1 cellular context compared by ENCODE assay signal in the genomic region with DNA sequence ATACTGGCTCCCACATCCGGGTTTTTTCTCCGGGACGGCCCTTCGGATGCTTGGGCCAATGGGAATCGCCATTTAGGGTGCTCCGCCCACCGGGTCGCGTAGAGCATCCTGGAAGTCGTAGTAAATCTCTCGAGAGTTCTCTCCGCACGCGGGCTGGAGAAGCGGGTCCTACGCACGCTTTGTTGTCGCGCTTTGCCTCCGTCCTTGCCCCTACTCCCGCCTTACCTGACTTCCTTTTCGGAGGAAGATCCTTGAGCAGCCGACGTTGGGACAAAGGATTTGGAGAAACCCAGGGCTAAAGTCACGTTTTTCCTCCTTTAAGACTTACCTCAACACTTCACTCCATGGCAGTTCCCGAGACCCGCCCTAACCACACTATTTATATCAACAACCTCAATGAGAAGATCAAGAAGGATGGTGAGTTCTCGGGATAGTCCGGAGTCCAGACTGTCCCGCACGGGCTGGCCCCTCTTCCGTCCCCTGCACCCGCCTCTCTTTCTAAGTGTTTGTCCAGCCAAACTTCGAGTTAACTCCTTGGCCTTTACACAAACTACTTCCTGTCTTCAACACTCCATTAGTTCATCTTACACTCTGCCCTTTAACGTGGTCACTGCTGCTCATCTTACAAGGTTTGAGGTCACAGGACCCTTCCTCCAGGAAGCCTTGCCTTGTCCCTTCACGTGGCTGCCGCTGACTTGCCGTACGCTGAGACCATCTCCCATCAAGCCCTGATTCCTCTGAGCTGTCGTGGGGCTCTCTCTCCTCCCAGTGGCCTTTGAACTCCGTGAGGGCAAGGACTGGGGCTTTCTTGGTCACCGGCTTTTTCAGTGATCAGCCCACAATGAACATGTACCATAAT.
TF ChIP-seq lines count a peak whose summit lies in the region.

A gene (plus strand): TSS at position 139 of the 859 bp plus-strand sequence. CDS start 206 bp downstream, at position 345.

TF ChIP-seq in WTC11, 78 proteins besides CTCF, POLR2A, EP300 and RAD21 (continued from another document and continues in another):
- TF ChIP-seq, protein P1, sequence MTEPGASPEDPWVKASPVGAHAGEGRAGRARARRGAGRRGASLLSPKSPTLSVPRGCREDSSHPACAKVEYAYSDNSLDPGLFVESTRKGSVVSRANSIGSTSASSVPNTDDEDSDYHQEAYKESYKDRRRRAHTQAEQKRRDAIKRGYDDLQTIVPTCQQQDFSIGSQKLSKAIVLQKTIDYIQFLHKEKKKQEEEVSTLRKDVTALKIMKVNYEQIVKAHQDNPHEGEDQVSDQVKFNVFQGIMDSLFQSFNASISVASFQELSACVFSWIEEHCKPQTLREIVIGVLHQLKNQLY (CRISPR knock-in tag; IDR thresholded peaks at IDR 0.05): no peak
- TF ChIP-seq, protein P2, sequence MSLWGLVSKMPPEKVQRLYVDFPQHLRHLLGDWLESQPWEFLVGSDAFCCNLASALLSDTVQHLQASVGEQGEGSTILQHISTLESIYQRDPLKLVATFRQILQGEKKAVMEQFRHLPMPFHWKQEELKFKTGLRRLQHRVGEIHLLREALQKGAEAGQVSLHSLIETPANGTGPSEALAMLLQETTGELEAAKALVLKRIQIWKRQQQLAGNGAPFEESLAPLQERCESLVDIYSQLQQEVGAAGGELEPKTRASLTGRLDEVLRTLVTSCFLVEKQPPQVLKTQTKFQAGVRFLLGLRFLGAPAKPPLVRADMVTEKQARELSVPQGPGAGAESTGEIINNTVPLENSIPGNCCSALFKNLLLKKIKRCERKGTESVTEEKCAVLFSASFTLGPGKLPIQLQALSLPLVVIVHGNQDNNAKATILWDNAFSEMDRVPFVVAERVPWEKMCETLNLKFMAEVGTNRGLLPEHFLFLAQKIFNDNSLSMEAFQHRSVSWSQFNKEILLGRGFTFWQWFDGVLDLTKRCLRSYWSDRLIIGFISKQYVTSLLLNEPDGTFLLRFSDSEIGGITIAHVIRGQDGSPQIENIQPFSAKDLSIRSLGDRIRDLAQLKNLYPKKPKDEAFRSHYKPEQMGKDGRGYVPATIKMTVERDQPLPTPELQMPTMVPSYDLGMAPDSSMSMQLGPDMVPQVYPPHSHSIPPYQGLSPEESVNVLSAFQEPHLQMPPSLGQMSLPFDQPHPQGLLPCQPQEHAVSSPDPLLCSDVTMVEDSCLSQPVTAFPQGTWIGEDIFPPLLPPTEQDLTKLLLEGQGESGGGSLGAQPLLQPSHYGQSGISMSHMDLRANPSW (CRISPR knock-in tag; conservative IDR thresholded peaks at IDR 0.05; ENCODE audit: low read depth): no peak
- TF ChIP-seq, protein P3, sequence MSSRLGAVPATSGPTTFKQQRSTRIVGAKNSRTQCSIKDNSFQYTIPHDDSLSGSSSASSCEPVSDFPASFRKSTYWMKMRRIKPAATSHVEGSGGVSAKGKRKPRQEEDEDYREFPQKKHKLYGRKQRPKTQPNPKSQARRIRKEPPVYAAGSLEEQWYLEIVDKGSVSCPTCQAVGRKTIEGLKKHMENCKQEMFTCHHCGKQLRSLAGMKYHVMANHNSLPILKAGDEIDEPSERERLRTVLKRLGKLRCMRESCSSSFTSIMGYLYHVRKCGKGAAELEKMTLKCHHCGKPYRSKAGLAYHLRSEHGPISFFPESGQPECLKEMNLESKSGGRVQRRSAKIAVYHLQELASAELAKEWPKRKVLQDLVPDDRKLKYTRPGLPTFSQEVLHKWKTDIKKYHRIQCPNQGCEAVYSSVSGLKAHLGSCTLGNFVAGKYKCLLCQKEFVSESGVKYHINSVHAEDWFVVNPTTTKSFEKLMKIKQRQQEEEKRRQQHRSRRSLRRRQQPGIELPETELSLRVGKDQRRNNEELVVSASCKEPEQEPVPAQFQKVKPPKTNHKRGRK (CRISPR knock-in tag; IDR thresholded peaks at IDR 0.05; ENCODE audit: borderline replicate concordance): no peak
- TF ChIP-seq SOX15 (CRISPR knock-in tag; IDR thresholded peaks at IDR 0.05): no peak
- TF ChIP-seq CBFB (CRISPR knock-in tag; IDR thresholded peaks at IDR 0.05; ENCODE audit: low read depth): no peak
- TF ChIP-seq, protein P4, sequence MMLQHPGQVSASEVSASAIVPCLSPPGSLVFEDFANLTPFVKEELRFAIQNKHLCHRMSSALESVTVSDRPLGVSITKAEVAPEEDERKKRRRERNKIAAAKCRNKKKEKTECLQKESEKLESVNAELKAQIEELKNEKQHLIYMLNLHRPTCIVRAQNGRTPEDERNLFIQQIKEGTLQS (CRISPR knock-in tag; conservative IDR thresholded peaks at IDR 0.05): no peak
- TF ChIP-seq, protein P5, sequence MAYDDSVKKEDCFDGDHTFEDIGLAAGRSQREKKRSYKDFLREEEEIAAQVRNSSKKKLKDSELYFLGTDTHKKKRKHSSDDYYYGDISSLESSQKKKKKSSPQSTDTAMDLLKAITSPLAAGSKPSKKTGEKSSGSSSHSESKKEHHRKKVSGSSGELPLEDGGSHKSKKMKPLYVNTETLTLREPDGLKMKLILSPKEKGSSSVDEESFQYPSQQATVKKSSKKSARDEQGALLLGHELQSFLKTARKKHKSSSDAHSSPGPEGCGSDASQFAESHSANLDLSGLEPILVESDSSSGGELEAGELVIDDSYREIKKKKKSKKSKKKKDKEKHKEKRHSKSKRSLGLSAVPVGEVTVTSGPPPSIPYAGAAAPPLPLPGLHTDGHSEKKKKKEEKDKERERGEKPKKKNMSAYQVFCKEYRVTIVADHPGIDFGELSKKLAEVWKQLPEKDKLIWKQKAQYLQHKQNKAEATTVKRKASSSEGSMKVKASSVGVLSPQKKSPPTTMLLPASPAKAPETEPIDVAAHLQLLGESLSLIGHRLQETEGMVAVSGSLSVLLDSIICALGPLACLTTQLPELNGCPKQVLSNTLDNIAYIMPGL (CRISPR knock-in tag; IDR thresholded peaks at IDR 0.05): no peak
- no peak; the same call in 1 of the 2 replicates for TF ChIP-seq ZNF232 (CRISPR knock-in tag; IDR thresholded peaks at IDR 0.05)
- no peak for TF ChIP-seq ZNF671 (CRISPR knock-in tag; IDR thresholded peaks at IDR 0.05)
- TF ChIP-seq TEAD4 (CRISPR knock-in tag; IDR thresholded peaks at IDR 0.05): no peak; the same call in 1 of the 2 replicates
- TF ChIP-seq, protein P6, sequence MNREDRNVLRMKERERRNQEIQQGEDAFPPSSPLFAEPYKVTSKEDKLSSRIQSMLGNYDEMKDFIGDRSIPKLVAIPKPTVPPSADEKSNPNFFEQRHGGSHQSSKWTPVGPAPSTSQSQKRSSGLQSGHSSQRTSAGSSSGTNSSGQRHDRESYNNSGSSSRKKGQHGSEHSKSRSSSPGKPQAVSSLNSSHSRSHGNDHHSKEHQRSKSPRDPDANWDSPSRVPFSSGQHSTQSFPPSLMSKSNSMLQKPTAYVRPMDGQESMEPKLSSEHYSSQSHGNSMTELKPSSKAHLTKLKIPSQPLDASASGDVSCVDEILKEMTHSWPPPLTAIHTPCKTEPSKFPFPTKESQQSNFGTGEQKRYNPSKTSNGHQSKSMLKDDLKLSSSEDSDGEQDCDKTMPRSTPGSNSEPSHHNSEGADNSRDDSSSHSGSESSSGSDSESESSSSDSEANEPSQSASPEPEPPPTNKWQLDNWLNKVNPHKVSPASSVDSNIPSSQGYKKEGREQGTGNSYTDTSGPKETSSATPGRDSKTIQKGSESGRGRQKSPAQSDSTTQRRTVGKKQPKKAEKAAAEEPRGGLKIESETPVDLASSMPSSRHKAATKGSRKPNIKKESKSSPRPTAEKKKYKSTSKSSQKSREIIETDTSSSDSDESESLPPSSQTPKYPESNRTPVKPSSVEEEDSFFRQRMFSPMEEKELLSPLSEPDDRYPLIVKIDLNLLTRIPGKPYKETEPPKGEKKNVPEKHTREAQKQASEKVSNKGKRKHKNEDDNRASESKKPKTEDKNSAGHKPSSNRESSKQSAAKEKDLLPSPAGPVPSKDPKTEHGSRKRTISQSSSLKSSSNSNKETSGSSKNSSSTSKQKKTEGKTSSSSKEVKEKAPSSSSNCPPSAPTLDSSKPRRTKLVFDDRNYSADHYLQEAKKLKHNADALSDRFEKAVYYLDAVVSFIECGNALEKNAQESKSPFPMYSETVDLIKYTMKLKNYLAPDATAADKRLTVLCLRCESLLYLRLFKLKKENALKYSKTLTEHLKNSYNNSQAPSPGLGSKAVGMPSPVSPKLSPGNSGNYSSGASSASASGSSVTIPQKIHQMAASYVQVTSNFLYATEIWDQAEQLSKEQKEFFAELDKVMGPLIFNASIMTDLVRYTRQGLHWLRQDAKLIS (CRISPR knock-in tag; IDR thresholded peaks at IDR 0.05; ENCODE audit: borderline replicate concordance): no peak
- TF ChIP-seq, protein P7, sequence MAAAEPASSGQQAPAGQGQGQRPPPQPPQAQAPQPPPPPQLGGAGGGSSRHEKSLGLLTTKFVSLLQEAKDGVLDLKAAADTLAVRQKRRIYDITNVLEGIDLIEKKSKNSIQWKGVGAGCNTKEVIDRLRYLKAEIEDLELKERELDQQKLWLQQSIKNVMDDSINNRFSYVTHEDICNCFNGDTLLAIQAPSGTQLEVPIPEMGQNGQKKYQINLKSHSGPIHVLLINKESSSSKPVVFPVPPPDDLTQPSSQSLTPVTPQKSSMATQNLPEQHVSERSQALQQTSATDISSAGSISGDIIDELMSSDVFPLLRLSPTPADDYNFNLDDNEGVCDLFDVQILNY (CRISPR knock-in tag; IDR thresholded peaks at IDR 0.05): no peak; the same call in 1 of the 2 replicates
- TF ChIP-seq, protein P8, sequence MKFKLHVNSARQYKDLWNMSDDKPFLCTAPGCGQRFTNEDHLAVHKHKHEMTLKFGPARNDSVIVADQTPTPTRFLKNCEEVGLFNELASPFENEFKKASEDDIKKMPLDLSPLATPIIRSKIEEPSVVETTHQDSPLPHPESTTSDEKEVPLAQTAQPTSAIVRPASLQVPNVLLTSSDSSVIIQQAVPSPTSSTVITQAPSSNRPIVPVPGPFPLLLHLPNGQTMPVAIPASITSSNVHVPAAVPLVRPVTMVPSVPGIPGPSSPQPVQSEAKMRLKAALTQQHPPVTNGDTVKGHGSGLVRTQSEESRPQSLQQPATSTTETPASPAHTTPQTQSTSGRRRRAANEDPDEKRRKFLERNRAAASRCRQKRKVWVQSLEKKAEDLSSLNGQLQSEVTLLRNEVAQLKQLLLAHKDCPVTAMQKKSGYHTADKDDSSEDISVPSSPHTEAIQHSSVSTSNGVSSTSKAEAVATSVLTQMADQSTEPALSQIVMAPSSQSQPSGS (CRISPR knock-in tag; IDR thresholded peaks at IDR 0.05; ENCODE audit: borderline replicate concordance, low read depth): no peak
- TF ChIP-seq, protein P9, sequence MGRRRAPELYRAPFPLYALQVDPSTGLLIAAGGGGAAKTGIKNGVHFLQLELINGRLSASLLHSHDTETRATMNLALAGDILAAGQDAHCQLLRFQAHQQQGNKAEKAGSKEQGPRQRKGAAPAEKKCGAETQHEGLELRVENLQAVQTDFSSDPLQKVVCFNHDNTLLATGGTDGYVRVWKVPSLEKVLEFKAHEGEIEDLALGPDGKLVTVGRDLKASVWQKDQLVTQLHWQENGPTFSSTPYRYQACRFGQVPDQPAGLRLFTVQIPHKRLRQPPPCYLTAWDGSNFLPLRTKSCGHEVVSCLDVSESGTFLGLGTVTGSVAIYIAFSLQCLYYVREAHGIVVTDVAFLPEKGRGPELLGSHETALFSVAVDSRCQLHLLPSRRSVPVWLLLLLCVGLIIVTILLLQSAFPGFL (CRISPR knock-in tag; IDR thresholded peaks at IDR 0.05; ENCODE audit: borderline replicate concordance): no peak
- TF ChIP-seq, protein P10, sequence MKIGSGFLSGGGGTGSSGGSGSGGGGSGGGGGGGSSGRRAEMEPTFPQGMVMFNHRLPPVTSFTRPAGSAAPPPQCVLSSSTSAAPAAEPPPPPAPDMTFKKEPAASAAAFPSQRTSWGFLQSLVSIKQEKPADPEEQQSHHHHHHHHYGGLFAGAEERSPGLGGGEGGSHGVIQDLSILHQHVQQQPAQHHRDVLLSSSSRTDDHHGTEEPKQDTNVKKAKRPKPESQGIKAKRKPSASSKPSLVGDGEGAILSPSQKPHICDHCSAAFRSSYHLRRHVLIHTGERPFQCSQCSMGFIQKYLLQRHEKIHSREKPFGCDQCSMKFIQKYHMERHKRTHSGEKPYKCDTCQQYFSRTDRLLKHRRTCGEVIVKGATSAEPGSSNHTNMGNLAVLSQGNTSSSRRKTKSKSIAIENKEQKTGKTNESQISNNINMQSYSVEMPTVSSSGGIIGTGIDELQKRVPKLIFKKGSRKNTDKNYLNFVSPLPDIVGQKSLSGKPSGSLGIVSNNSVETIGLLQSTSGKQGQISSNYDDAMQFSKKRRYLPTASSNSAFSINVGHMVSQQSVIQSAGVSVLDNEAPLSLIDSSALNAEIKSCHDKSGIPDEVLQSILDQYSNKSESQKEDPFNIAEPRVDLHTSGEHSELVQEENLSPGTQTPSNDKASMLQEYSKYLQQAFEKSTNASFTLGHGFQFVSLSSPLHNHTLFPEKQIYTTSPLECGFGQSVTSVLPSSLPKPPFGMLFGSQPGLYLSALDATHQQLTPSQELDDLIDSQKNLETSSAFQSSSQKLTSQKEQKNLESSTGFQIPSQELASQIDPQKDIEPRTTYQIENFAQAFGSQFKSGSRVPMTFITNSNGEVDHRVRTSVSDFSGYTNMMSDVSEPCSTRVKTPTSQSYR (CRISPR knock-in tag; IDR thresholded peaks at IDR 0.05): peak; percentile 11; the same call in 1 of the 2 replicates
- no peak for TF ChIP-seq TEAD1 (CRISPR knock-in tag; IDR thresholded peaks at IDR 0.05)
- no peak for TF ChIP-seq ZNF396 (CRISPR knock-in tag; IDR thresholded peaks at IDR 0.05; ENCODE audit: borderline replicate concordance)
- TF ChIP-seq, protein P11, sequence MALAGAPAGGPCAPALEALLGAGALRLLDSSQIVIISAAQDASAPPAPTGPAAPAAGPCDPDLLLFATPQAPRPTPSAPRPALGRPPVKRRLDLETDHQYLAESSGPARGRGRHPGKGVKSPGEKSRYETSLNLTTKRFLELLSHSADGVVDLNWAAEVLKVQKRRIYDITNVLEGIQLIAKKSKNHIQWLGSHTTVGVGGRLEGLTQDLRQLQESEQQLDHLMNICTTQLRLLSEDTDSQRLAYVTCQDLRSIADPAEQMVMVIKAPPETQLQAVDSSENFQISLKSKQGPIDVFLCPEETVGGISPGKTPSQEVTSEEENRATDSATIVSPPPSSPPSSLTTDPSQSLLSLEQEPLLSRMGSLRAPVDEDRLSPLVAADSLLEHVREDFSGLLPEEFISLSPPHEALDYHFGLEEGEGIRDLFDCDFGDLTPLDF (CRISPR knock-in tag; IDR thresholded peaks at IDR 0.05): 0 out of 2 replicates have a peak, but pooled peaks have one; percentile 35
- 0 out of 2 replicates have a peak, but pooled peaks have one; percentile 11 for TF ChIP-seq GABPB1 (CRISPR knock-in tag; IDR thresholded peaks at IDR 0.05)
